Comparison of ENCODE assay signal across 2 cellular contexts in the genomic region with DNA sequence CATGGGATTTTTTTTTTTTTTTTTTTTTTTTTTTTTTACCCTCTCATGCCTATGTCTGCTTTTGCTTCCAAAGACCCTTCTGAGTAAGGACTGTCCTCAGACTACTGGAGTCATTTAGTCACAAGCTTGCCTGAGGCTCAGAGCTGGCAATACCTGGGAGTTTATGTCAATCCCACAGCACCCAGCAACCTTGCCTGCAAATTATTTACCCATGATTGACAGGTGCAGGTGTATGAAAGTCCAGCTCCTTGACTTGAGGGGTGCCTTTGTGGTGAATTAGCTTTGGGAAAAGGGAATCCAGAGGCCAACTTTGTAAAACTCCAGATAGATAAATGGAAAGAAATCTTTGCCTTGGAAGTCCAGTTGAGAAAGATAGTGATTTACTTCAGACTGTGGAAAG. TPM values are rescaled to one million over a fixed set of nuclear protein-coding genes. Genes with fewer than 3 reads are reported as not detected.
"Had no signal": no experiment of that assay in that cellular context is flagged by ENCODE, and none has a peak within 500 bp of the region (broad histone marks: within the 10 kb centered on the region; RNA-seq: fewer than 3 reads in every experiment).

No MANE protein-coding gene starts in this region.

RNA-seq across cellular contexts. Expression of a gene that starts 53.2 kb away (rescaled TPM):
- total RNA-seq: cardiac muscle cell, Right ventricle myocardium superior had no signal
- polyA plus RNA-seq: cardiac muscle cell had no signal
